Comparison of ENCODE assay signal across 15 cellular contexts in genomic region chr22:49251371-49251770, GRCh38.
A peak's percentile ranks its signal among the peaks of the same experiment; 100 is the strongest.
DNase-seq lines count a peak whose midpoint lies in the region; ATAC-seq and TF ChIP-seq lines count a peak whose summit lies in the region.
"Had no signal": no experiment of that assay in that cellular context is flagged by ENCODE, and none has a peak within 500 bp of the region (broad histone marks: within the 10 kb centered on the region; RNA-seq: fewer than 3 reads in every experiment).

No MANE protein-coding gene starts in this region.

- H3K4me1 Mint-ChIP-seq in activated naive CD4-positive, alpha-beta T cell treated with anti-CD3 and anti-CD28 coated beads, Interleukin-2, amount 10 ng/mL, durations not matched to agents 7 days and 5 days, result no peaks in the 10 kb centered on the region
- H3K4me1 Mint-ChIP-seq in chondrocyte (ENCODE audit: low read depth), result no peaks in the 10 kb centered on the region
- no peaks in the 10 kb centered on the region for H3K4me1 Mint-ChIP-seq in nephron progenitor cell
- H3K4me1 Mint-ChIP-seq in type B pancreatic cell (ENCODE audit: unreplicated experiment), result no peaks in the 10 kb centered on the region
- H3K4me1 Mint-ChIP-seq: B cell had no signal

- H3K4me3 Mint-ChIP-seq in activated naive CD4-positive, alpha-beta T cell treated with anti-CD3 and anti-CD28 coated beads, Interleukin-2, amount 10 ng/mL, durations not matched to agents 7 days and 5 days, result no peak overlapping the region
- no peak overlapping the region for H3K4me3 Mint-ChIP-seq in chondrocyte (ENCODE audit: unreplicated experiment)
- no peak overlapping the region for H3K4me3 Mint-ChIP-seq in nephron progenitor cell
- no peak overlapping the region for H3K4me3 Mint-ChIP-seq in type B pancreatic cell
- H3K4me3 Mint-ChIP-seq: B cell; CD4-positive, alpha-beta T cell had no signal

- no peaks in the 10 kb centered on the region for H3K9me3 Mint-ChIP-seq in activated naive CD4-positive, alpha-beta T cell treated with anti-CD3 and anti-CD28 coated beads, Interleukin-2, amount 10 ng/mL, durations not matched to agents 7 days and 5 days
- H3K9me3 Mint-ChIP-seq in chondrocyte (ENCODE audit: low read depth) (peaks cover 20% of the 10 kb centered on the region), nephron progenitor cell (peaks cover 11% of the 10 kb centered on the region), type B pancreatic cell (no peaks in the 10 kb centered on the region)
- H3K9me3 Mint-ChIP-seq: CD4-positive, alpha-beta T cell had no signal

- no peak for ATAC-seq in GM21390 (IDR thresholded peaks at IDR 0.05; ENCODE audit: unreplicated experiment)
- ATAC-seq: GM12878 had no signal

- no peaks in the 10 kb centered on the region for H3K36me3 Mint-ChIP-seq in activated naive CD4-positive, alpha-beta T cell treated with anti-CD3 and anti-CD28 coated beads, Interleukin-2, amount 10 ng/mL, durations not matched to agents 7 days and 5 days
- H3K36me3 Mint-ChIP-seq in chondrocyte (ENCODE audit: low read depth) (no peaks in the 10 kb centered on the region), nephron progenitor cell (ENCODE audit: low read depth) (no peaks in the 10 kb centered on the region), type B pancreatic cell (no peaks in the 10 kb centered on the region)

- TF ChIP-seq CTCF in chondrocyte (IDR thresholded peaks at IDR 0.05) (no peak), nephron progenitor cell (IDR thresholded peaks at IDR 0.05) (no peak), type B pancreatic cell (conservative IDR thresholded peaks at IDR 0.05) (no peak)

- CTCF ChIA-PET in activated naive CD4-positive, alpha-beta T cell treated with anti-CD3 and anti-CD28 coated beads, Interleukin-2, amount 10 ng/mL, durations not matched to agents 7 days and 5 days (lab: Charles Lee), result no interaction called here

- DNase-seq in activated naive CD4-positive, alpha-beta T cell treated with anti-CD3 and anti-CD28 coated beads, Interleukin-2, amount 10 ng/mL, durations not matched to agents 7 days and 5 days, result peak; percentile 5
- DNase-seq in activated naive CD4-positive, alpha-beta T cell treated with anti-CD3 and anti-CD28 coated beads, Interleukin-2, amount 50 U/mL, for 16 hours, result no peak
- DNase-seq in chondrocyte (ENCODE audit: low spot score) (peak; percentile 60), nephron progenitor cell (no peak), type B pancreatic cell (ENCODE audit: extremely low spot score, unreplicated experiment) (peak; percentile 31), NCI-H446 treated with DMSO at 0.1 percent for 48 hours (lab: John Stamatoyannopoulos, UW) (no peak)
- DNase-seq: C1 segment of cervical spinal cord, Calu3, DMS 273 treated with DMSO at 0.1 percent for 48 hours, DMS79, GOT3 had no signal

- H3K27me3 Mint-ChIP-seq in activated naive CD4-positive, alpha-beta T cell treated with anti-CD3 and anti-CD28 coated beads, Interleukin-2, amount 10 ng/mL, durations not matched to agents 7 days and 5 days, result no peaks in the 10 kb centered on the region
- H3K27me3 Mint-ChIP-seq in chondrocyte (ENCODE audit: low read depth) (peaks cover 2% of the 10 kb centered on the region), nephron progenitor cell (ENCODE audit: low read depth, poor library complexity) (peaks cover 10% of the 10 kb centered on the region), type B pancreatic cell (peaks cover 14% of the 10 kb centered on the region)

- H3K27ac Mint-ChIP-seq in activated naive CD4-positive, alpha-beta T cell treated with anti-CD3 and anti-CD28 coated beads, Interleukin-2, amount 10 ng/mL, durations not matched to agents 7 days and 5 days, result no peak overlapping the region
- H3K27ac Mint-ChIP-seq in chondrocyte (ENCODE audit: unreplicated experiment), result no peak overlapping the region
- H3K27ac Mint-ChIP-seq in nephron progenitor cell, result peak overlapping the region; percentile 40
- no peak overlapping the region for H3K27ac Mint-ChIP-seq in type B pancreatic cell
- H3K27ac Mint-ChIP-seq: B cell; CD4-positive, alpha-beta T cell had no signal

Comparison
In these comparisons a context has a peak if more than half of its experiments do, and no peak if none do; other contexts are left out.
1. DNase-seq: peak in activated naive CD4-positive, alpha-beta T cell treated with anti-CD3 and anti-CD28 coated beads, Interleukin-2, amount 10 ng/mL, durations not matched to agents 7 days and 5 days (single experiment), chondrocyte (single experiment) and type B pancreatic cell (single experiment); none in activated naive CD4-positive, alpha-beta T cell treated with anti-CD3 and anti-CD28 coated beads, Interleukin-2, amount 50 U/mL, for 16 hours (single experiment), nephron progenitor cell (single experiment) and NCI-H446 treated with DMSO at 0.1 percent for 48 hours (single experiment).